ENCODE assay signal across 7 cellular contexts in genomic region chr17:21470861-21471260, GRCh38.
"Had no signal": no experiment of that assay in that cellular context is flagged by ENCODE, and none has a peak within 500 bp of the region (broad histone marks: within the 10 kb centered on the region; RNA-seq: fewer than 3 reads in every experiment).

No MANE protein-coding gene starts in this region.

- H3K27ac Mint-ChIP-seq: IgD-negative memory B cell had no signal

- ATAC-seq: HCT116, HepG2 had no signal

- H3K4me3 Mint-ChIP-seq: IgD-negative memory B cell had no signal

- DNase-seq: GM23248, GOT3, H7, KBM-7 had no signal
